Comparison of ENCODE assay signal across 21 cellular contexts in genomic region chr5:160747559-160747958, GRCh38.
"Had no signal": no experiment of that assay in that cellular context is flagged by ENCODE, and none has a peak within 500 bp of the region (broad histone marks: within the 10 kb centered on the region; RNA-seq: fewer than 3 reads in every experiment).

No MANE protein-coding gene starts in this region.

- DNase-seq: activated CD4-positive, alpha-beta T cell treated with anti-CD3 and anti-CD28 coated beads, Interleukin-2, amount 50 U/mL, for 48 hours; activated effector memory CD4-positive, alpha-beta T cell treated with Interleukin-2 at 50 U/mL for 16 hours; activated naive CD4-positive, alpha-beta T cell treated with anti-CD3 and anti-CD28 coated beads, Interleukin-2, amount 10 ng/mL, durations not matched to agents 7 days and 5 days; activated T-cell treated with anti-CD3 and anti-CD28 coated beads, Interleukin-2, amount 50 U/mL, for 72 hours; aorta; brain microvascular endothelial cell; central memory CD4-positive, alpha-beta T cell; esophagus squamous epithelium; gastrocnemius medialis; left ventricle myocardium superior; mesenchymal stem cell; mucosa of descending colon; naive B cell; stimulated activated CD4-positive, alpha-beta T cell treated with anti-CD3 and anti-CD28 coated beads, Interleukin-4, amount 100 ng/mL, for 24 hours; stimulated activated naive CD8-positive, alpha-beta T cell treated with anti-CD3 and anti-CD28 coated beads, Interleukin-15, Interleukin-2, amounts not matched to agents 100 U/mL and 50 U/mL, for 24 hours; T-helper 9 cell; trophoblast cell; uterus had no signal

- H3K36me3 ChIP-seq: brain microvascular endothelial cell, esophagus squamous epithelium, gastrocnemius medialis, right atrium auricular region, uterus had no signal

- ATAC-seq: activated T-cell treated with anti-CD3 and anti-CD28 coated beads, Interleukin-2, amount 50 U/mL, for 72 hours; gastrocnemius medialis; left ventricle myocardium superior had no signal

- H3K36me3 Mint-ChIP-seq: activated naive CD4-positive, alpha-beta T cell treated with anti-CD3 and anti-CD28 coated beads, Interleukin-2, amount 10 ng/mL, durations not matched to agents 7 days and 5 days; naive B cell; WTC11 had no signal

- H3K27ac Mint-ChIP-seq: activated naive CD4-positive, alpha-beta T cell treated with anti-CD3 and anti-CD28 coated beads, Interleukin-2, amount 10 ng/mL, durations not matched to agents 7 days and 5 days; activated T-cell treated with anti-CD3 and anti-CD28 coated beads, Interleukin-2, amount 50 U/mL, for 72 hours; naive B cell had no signal

- H3K4me3 Mint-ChIP-seq: activated naive CD4-positive, alpha-beta T cell treated with anti-CD3 and anti-CD28 coated beads, Interleukin-2, amount 10 ng/mL, durations not matched to agents 7 days and 5 days; naive B cell; WTC11 had no signal

- H3K4me3 ChIP-seq: esophagus squamous epithelium, gastrocnemius medialis, mucosa of descending colon, right atrium auricular region, uterus had no signal

- H3K27me3 Mint-ChIP-seq: progenitor cell of endocrine pancreas had no signal

- H3K9me3 Mint-ChIP-seq: activated naive CD4-positive, alpha-beta T cell treated with anti-CD3 and anti-CD28 coated beads, Interleukin-2, amount 10 ng/mL, durations not matched to agents 7 days and 5 days; activated T-cell treated with anti-CD3 and anti-CD28 coated beads, Interleukin-2, amount 50 U/mL, for 72 hours; naive B cell; WTC11 had no signal

- H3K27me3 ChIP-seq: brain microvascular endothelial cell, esophagus squamous epithelium, gastrocnemius medialis, right atrium auricular region, uterus had no signal

- H3K27ac ChIP-seq: brain microvascular endothelial cell, esophagus squamous epithelium, gastrocnemius medialis, right atrium auricular region, uterus had no signal

- H3K9me3 ChIP-seq: esophagus squamous epithelium, gastrocnemius medialis, mucosa of descending colon, right atrium auricular region, uterus had no signal

- H3K4me1 Mint-ChIP-seq: activated naive CD4-positive, alpha-beta T cell treated with anti-CD3 and anti-CD28 coated beads, Interleukin-2, amount 10 ng/mL, durations not matched to agents 7 days and 5 days; naive B cell had no signal

- H3K4me1 ChIP-seq: esophagus squamous epithelium, gastrocnemius medialis, right atrium auricular region, uterus had no signal
